ENCODE assay signal across 1 cellular context in the genomic region with DNA sequence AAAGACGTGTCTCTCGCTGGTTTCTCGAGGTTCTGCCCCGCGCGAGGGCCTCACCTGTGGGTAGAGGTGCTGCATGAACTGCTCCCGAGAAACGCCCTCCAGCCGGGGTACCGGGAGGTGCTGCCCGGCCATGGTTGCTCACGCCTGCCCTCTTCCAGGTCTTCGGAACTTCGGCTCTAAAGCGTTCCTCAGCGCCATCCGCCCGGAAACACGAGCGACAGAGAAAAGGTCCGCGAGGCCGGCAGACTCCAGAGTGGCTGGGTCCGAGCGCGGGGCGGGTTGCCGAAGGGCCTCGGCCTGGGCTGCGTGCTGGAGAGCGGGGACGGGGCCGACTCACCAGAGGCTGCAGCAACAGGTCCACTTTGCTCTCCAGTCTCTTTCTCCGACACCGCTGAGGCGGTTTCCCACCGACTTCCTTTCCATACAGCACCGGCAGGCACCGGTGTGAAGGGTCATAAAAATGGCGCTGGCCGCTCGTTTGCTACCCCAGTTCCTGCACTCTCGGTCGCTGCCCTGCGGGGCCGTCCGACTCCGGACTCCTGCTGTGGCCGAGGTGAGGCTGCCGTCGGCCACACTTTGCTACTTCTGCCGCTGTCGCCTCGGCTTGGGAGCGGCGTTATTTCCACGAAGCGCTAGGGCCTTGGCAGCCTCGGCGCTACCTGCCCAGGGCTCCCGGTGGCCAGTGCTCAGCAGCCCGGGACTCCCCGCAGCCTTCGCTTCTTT.
TF ChIP-seq lines count a peak whose summit lies in the region.

A gene with protein sequence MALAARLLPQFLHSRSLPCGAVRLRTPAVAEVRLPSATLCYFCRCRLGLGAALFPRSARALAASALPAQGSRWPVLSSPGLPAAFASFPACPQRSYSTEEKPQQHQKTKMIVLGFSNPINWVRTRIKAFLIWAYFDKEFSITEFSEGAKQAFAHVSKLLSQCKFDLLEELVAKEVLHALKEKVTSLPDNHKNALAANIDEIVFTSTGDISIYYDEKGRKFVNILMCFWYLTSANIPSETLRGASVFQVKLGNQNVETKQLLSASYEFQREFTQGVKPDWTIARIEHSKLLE (plus strand): TSS at position 244 of the 723 bp plus-strand sequence. CDS start 217 bp downstream, at position 461.
A gene with protein sequence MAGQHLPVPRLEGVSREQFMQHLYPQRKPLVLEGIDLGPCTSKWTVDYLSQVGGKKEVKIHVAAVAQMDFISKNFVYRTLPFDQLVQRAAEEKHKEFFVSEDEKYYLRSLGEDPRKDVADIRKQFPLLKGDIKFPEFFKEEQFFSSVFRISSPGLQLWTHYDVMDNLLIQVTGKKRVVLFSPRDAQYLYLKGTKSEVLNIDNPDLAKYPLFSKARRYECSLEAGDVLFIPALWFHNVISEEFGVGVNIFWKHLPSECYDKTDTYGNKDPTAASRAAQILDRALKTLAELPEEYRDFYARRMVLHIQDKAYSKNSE (minus strand): TSS at position 153 of the 723 bp plus-strand sequence. CDS start 21 bp downstream, at position 132.

TF ChIP-seq in SK-N-SH, 30 proteins besides CTCF, POLR2A, EP300 and RAD21 (continued from another document):
- TF ChIP-seq, protein P1, sequence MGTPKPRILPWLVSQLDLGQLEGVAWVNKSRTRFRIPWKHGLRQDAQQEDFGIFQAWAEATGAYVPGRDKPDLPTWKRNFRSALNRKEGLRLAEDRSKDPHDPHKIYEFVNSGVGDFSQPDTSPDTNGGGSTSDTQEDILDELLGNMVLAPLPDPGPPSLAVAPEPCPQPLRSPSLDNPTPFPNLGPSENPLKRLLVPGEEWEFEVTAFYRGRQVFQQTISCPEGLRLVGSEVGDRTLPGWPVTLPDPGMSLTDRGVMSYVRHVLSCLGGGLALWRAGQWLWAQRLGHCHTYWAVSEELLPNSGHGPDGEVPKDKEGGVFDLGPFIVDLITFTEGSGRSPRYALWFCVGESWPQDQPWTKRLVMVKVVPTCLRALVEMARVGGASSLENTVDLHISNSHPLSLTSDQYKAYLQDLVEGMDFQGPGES (IDR thresholded peaks at IDR 0.05; ENCODE audit: low read depth, low read length): no peak
- TF ChIP-seq JUND (IDR thresholded peaks at IDR 0.05): no peak
- TF ChIP-seq NFIC (IDR thresholded peaks at IDR 0.05; ENCODE audit: borderline replicate concordance): no peak
- peak; percentile 97 for TF ChIP-seq YY1 (IDR thresholded peaks at IDR 0.05; ENCODE audit: low read depth)
- TF ChIP-seq, protein P2, sequence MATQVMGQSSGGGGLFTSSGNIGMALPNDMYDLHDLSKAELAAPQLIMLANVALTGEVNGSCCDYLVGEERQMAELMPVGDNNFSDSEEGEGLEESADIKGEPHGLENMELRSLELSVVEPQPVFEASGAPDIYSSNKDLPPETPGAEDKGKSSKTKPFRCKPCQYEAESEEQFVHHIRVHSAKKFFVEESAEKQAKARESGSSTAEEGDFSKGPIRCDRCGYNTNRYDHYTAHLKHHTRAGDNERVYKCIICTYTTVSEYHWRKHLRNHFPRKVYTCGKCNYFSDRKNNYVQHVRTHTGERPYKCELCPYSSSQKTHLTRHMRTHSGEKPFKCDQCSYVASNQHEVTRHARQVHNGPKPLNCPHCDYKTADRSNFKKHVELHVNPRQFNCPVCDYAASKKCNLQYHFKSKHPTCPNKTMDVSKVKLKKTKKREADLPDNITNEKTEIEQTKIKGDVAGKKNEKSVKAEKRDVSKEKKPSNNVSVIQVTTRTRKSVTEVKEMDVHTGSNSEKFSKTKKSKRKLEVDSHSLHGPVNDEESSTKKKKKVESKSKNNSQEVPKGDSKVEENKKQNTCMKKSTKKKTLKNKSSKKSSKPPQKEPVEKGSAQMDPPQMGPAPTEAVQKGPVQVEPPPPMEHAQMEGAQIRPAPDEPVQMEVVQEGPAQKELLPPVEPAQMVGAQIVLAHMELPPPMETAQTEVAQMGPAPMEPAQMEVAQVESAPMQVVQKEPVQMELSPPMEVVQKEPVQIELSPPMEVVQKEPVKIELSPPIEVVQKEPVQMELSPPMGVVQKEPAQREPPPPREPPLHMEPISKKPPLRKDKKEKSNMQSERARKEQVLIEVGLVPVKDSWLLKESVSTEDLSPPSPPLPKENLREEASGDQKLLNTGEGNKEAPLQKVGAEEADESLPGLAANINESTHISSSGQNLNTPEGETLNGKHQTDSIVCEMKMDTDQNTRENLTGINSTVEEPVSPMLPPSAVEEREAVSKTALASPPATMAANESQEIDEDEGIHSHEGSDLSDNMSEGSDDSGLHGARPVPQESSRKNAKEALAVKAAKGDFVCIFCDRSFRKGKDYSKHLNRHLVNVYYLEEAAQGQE (IDR thresholded peaks at IDR 0.05; ENCODE audit: low read depth, low read length): peak; percentile 48; the same call in 1 of the 2 replicates
- TF ChIP-seq RCOR1 (IDR thresholded peaks at IDR 0.05; ENCODE audit: low read length): no peak
- TF ChIP-seq GATA2 (CRISPR knock-in tag; IDR thresholded peaks at IDR 0.05): no peak
- TF ChIP-seq POLR2AphosphoS5 (IDR thresholded peaks at IDR 0.05; ENCODE audit: low read depth, low read length): peak; percentile 94
- TF ChIP-seq, protein P3, sequence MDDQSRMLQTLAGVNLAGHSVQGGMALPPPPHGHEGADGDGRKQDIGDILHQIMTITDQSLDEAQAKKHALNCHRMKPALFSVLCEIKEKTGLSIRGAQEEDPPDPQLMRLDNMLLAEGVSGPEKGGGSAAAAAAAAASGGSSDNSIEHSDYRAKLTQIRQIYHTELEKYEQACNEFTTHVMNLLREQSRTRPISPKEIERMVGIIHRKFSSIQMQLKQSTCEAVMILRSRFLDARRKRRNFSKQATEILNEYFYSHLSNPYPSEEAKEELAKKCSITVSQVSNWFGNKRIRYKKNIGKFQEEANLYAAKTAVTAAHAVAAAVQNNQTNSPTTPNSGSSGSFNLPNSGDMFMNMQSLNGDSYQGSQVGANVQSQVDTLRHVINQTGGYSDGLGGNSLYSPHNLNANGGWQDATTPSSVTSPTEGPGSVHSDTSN (IDR thresholded peaks at IDR 0.05): peak; percentile 28; the same call in 1 of the 2 replicates
- TF ChIP-seq, protein P4, sequence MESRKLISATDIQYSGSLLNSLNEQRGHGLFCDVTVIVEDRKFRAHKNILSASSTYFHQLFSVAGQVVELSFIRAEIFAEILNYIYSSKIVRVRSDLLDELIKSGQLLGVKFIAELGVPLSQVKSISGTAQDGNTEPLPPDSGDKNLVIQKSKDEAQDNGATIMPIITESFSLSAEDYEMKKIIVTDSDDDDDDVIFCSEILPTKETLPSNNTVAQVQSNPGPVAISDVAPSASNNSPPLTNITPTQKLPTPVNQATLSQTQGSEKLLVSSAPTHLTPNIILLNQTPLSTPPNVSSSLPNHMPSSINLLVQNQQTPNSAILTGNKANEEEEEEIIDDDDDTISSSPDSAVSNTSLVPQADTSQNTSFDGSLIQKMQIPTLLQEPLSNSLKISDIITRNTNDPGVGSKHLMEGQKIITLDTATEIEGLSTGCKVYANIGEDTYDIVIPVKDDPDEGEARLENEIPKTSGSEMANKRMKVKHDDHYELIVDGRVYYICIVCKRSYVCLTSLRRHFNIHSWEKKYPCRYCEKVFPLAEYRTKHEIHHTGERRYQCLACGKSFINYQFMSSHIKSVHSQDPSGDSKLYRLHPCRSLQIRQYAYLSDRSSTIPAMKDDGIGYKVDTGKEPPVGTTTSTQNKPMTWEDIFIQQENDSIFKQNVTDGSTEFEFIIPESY (IDR thresholded peaks at IDR 0.05; ENCODE audit: borderline replicate concordance, low read depth): no peak
- TF ChIP-seq SMC3 (IDR thresholded peaks at IDR 0.05; ENCODE audit: low read depth, low read length): no peak
- no peak for TF ChIP-seq NRF1 (IDR thresholded peaks at IDR 0.05; ENCODE audit: low read depth, low read length)
- 0 out of 2 replicates have a peak, but pooled peaks have one; percentile 26 for TF ChIP-seq FOSL2 (IDR thresholded peaks at IDR 0.05; ENCODE audit: borderline replicate concordance, low read depth)
- TF ChIP-seq MEF2A (IDR thresholded peaks at IDR 0.05; ENCODE audit: borderline replicate concordance, low read depth): peak; percentile 49; the same call in 1 of the 2 replicates
- 0 out of 2 replicates have a peak, but pooled peaks have one; percentile 17 for TF ChIP-seq FOXJ3 (CRISPR knock-in tag; IDR thresholded peaks at IDR 0.05)
- TF ChIP-seq, protein P5, sequence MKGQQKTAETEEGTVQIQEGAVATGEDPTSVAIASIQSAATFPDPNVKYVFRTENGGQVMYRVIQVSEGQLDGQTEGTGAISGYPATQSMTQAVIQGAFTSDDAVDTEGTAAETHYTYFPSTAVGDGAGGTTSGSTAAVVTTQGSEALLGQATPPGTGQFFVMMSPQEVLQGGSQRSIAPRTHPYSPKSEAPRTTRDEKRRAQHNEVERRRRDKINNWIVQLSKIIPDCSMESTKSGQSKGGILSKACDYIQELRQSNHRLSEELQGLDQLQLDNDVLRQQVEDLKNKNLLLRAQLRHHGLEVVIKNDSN (IDR thresholded peaks at IDR 0.05; ENCODE audit: borderline replicate concordance, low read depth): peak; percentile 63
- no peak for TF ChIP-seq TEAD4 (IDR thresholded peaks at IDR 0.05; ENCODE audit: borderline replicate concordance, insufficient read depth)
